17 cellular contexts compared by ENCODE assay signal in the genomic region with DNA sequence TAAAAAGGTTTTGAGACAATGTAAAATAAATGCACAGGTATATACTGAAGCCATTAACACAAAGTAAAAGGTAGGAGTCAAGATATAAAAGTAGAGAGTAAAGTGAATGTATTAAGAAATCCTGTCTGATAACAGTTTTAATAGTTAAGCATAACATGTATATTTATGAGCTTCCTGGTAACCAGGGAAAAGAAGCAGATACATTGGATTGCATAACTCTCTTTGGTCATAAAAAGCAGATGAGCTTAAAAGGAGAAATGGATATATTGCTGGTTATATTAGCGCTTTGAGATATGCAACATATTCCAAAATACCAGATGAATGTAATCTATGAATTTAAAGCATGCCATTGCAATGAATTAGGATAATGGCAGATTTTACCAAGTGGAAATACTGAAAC. TPM values are rescaled to one million over a fixed set of nuclear protein-coding genes. Genes with fewer than 3 reads are reported as not detected.
DNase-seq lines count a peak whose midpoint lies in the region; ATAC-seq and TF ChIP-seq lines count a peak whose summit lies in the region.
"Had no signal": no experiment of that assay in that cellular context is flagged by ENCODE, and none has a peak within 500 bp of the region (broad histone marks: within the 10 kb centered on the region; RNA-seq: fewer than 3 reads in every experiment).

No MANE protein-coding gene starts in this region.

- no peak for TF ChIP-seq POLR2A in IMR-90 (IDR thresholded peaks at IDR 0.05; ENCODE audit: low read depth, low read length)

- no peak overlapping the region for H2BK120ac ChIP-seq in IMR-90 (ENCODE audit: low read depth, low read length)

- no peaks in the 10 kb centered on the region for H3K27me3 Mint-ChIP-seq in activated naive CD8-positive, alpha-beta T cell treated with anti-CD3 and anti-CD28 coated beads for 36 hours

- H3K23ac ChIP-seq in IMR-90 (ENCODE audit: low read depth, low read length) = no peak overlapping the region

- WGBS in IMR-90 (ENCODE audit: extremely low coverage in 2 of 2, insufficient read length in 1 of 2), 2 experiments = no CpG with 5 or more reads among the region's 1 CpG

- no TSS peak for BruUV-seq in IMR-90 (replicated peaks; lab: Mats Ljungman, UMichigan)

- no peaks in the 10 kb centered on the region for H3K79me1 ChIP-seq in IMR-90 (ENCODE audit: low read depth in 1 of 2, low read length in 2 of 2)

- ATAC-seq in IMR-90 (ENCODE audit: low read depth) = no peak
- ATAC-seq in HG03378 (IDR thresholded peaks at IDR 0.05; ENCODE audit: unreplicated experiment) = no peak
- no peak for ATAC-seq in GM19328 (IDR thresholded peaks at IDR 0.05; ENCODE audit: unreplicated experiment)

- no peak overlapping the region for H3K27ac ChIP-seq in IMR-90 (ENCODE audit: insufficient read depth, low read length)
- H3K27ac ChIP-seq: Peyer's patch had no signal

- intact Hi-C loops in IMR-90 (cut with micrococcal nuclease) = loop anchor here (5.0 kb wide), 1 partner anchor 71 kb away; no protein-coding TSS in a partner anchor

- TF ChIP-seq RAD21 in IMR-90 (IDR thresholded peaks at IDR 0.05; ENCODE audit: low read length) = no peak

- no peak overlapping the region for H3K27ac Mint-ChIP-seq in activated naive CD8-positive, alpha-beta T cell treated with anti-CD3 and anti-CD28 coated beads for 36 hours

- H3K4me3 ChIP-seq in BJ (ENCODE audit: low read depth, low read length) (no peak overlapping the region), IMR-90 (ENCODE audit: insufficient read depth, low read depth, low read length) (no peak overlapping the region), fibroblast of mammary gland (ENCODE audit: control insufficient read depth, low read depth, low read length) (no peak overlapping the region)
- H3K4me3 ChIP-seq: HAP-1, Peyer's patch had no signal

- no peak overlapping the region for H4K8ac ChIP-seq in IMR-90 (ENCODE audit: low read depth in 2 of 2, low read length in 2 of 2)

- no peaks in the 10 kb centered on the region for H3K9me3 ChIP-seq in IMR-90 (ENCODE audit: control insufficient read depth, insufficient read depth, low read length)
- H3K9me3 ChIP-seq: BE2C, HAP-1, Peyer's patch had no signal

- no peak overlapping the region for H2BK5ac ChIP-seq in IMR-90 (ENCODE audit: low read depth, low read length, poor library complexity, severe bottlenecking)

- no peak overlapping the region for H2AFZ ChIP-seq in IMR-90 (replicated peaks; ENCODE audit: low read length, poor library complexity)

- dilution Hi-C loops in IMR-90 (cut with HindIII; ENCODE audit: low sequenced_read_pairs, unreplicated experiment) = no loop called here

- no peak overlapping the region for H3K18ac ChIP-seq in IMR-90 (ENCODE audit: low read depth, low read length)

- no peak overlapping the region for H2AK9ac ChIP-seq in IMR-90 (replicated peaks; ENCODE audit: low read depth, low read length, poor library complexity)

- peak; percentile 28 for DNase-seq in BJ (ENCODE audit: low read depth)
- DNase-seq in IMR-90 = no peak
- DNase-seq in NOMO-1 treated with dmso at 0.1 percent for 144 hours (lab: John Stamatoyannopoulos, UW; ENCODE audit: unreplicated experiment) = peak; percentile 11
- DNase-seq in fibroblast of mammary gland (ENCODE audit: low read depth) = peak; percentile 15
- no peak for DNase-seq in activated effector memory CD4-positive, alpha-beta T cell treated with Interleukin-2 at 50 U/mL for 16 hours
- DNase-seq in activated naive CD8-positive, alpha-beta T cell treated with anti-CD3 and anti-CD28 coated beads for 36 hours = no peak
- DNase-seq: BE2C; NCI-H1105; NCI-H1694 treated with DMSO at 0.1 percent for 48 hours; NCI-H345; NCI-H69; NK-92 treated with Interleukin-12 subunit alpha and Interleukin-12 subunit beta, amount 100 ng/mL, for 24 hours; Peyer's patch; Right ventricle myocardium superior had no signal

- H4K91ac ChIP-seq in IMR-90 (ENCODE audit: insufficient read depth, low read depth, low read length) = no peak overlapping the region

- no peak overlapping the region for H3K56ac ChIP-seq in IMR-90 (ENCODE audit: extremely low read depth, insufficient read depth, low read length)

- CTCF ChIA-PET in BJ (lab: Yijun Ruan, JAX) (interaction anchor here (0.6 to 1.9 kb wide), 3 partner anchors 9 to 27 kb away, joined by 3 to 10 read pairs (median 4); no protein-coding TSS in a partner anchor), IMR-90 (lab: Yijun Ruan, JAX) (no interaction called here)

- H3K4ac ChIP-seq in IMR-90 (ENCODE audit: low read depth, low read length) = no peak overlapping the region

- no peaks in the 10 kb centered on the region for H4K20me1 ChIP-seq in IMR-90 (ENCODE audit: insufficient read depth, low read length)

- H3K9me3 Mint-ChIP-seq in activated naive CD8-positive, alpha-beta T cell treated with anti-CD3 and anti-CD28 coated beads for 36 hours = peaks cover 3% of the 10 kb centered on the region

- peaks cover 2% of the 10 kb centered on the region for H3K36me3 Mint-ChIP-seq in activated naive CD8-positive, alpha-beta T cell treated with anti-CD3 and anti-CD28 coated beads for 36 hours

- no peak overlapping the region for H3K4me2 ChIP-seq in IMR-90 (ENCODE audit: low read depth, low read length)

- H3K14ac ChIP-seq in IMR-90 (replicated peaks; ENCODE audit: low read depth, low read length) = no peak overlapping the region

- H2AK5ac ChIP-seq in IMR-90 (ENCODE audit: low read depth, low read length) = no peak overlapping the region

- no peaks in the 10 kb centered on the region for H3K36me3 ChIP-seq in BJ (ENCODE audit: control insufficient read depth, insufficient read depth, low read length)
- H3K36me3 ChIP-seq in IMR-90 (ENCODE audit: control insufficient read depth, insufficient read depth, low read length) = no peaks in the 10 kb centered on the region
- H3K36me3 ChIP-seq: BE2C, HAP-1, Peyer's patch had no signal

- in situ Hi-C loops in IMR-90 (cut with MboI; ENCODE audit: low sequenced_read_pairs) = no loop called here

- POLR2A ChIA-PET in BJ (lab: Charles Lee) (no interaction called here), IMR-90 (lab: Charles Lee; ENCODE audit: unreplicated experiment) (no interaction called here)

- H3K4me3 Mint-ChIP-seq in activated naive CD8-positive, alpha-beta T cell treated with anti-CD3 and anti-CD28 coated beads for 36 hours = no peak overlapping the region

- no peak overlapping the region for H3K9ac ChIP-seq in IMR-90 (ENCODE audit: low read depth, low read length)

- H4K5ac ChIP-seq in IMR-90 (ENCODE audit: low read depth, low read length) = no peak overlapping the region

- H3K4me1 ChIP-seq in IMR-90 (ENCODE audit: control insufficient read depth, insufficient read depth, low read length) = no peaks in the 10 kb centered on the region
- H3K4me1 ChIP-seq: BE2C, HAP-1, Peyer's patch had no signal

- no peak for TF ChIP-seq CTCF in BJ (IDR thresholded peaks at IDR 0.05; ENCODE audit: insufficient read depth, low read depth, low read length)
- TF ChIP-seq CTCF in IMR-90 (conservative IDR thresholded peaks at IDR 0.05; ENCODE audit: low read depth, low read length) = no peak
- TF ChIP-seq CTCF in fibroblast of mammary gland (conservative IDR thresholded peaks at IDR 0.05; ENCODE audit: control insufficient read depth, insufficient read depth, low read depth, low read length) = no peak

- peaks cover 8% of the 10 kb centered on the region for H3K27me3 ChIP-seq in BJ (ENCODE audit: control insufficient read depth, insufficient read depth, low read length)
- peaks cover 42% of the 10 kb centered on the region for H3K27me3 ChIP-seq in IMR-90 (ENCODE audit: control insufficient read depth, insufficient read depth, low read length)
- H3K27me3 ChIP-seq: BE2C, Peyer's patch had no signal

- no peak overlapping the region for H2BK15ac ChIP-seq in IMR-90 (ENCODE audit: low read depth, low read length)

- peaks cover 32% of the 10 kb centered on the region for H3K4me1 Mint-ChIP-seq in activated naive CD8-positive, alpha-beta T cell treated with anti-CD3 and anti-CD28 coated beads for 36 hours

- no peaks in the 10 kb centered on the region for H3K9me1 ChIP-seq in IMR-90 (ENCODE audit: insufficient read depth, low read length)

- H2BK20ac ChIP-seq in IMR-90 (ENCODE audit: low read depth, low read length) = no peak overlapping the region

TF ChIP-seq in IMR-90, 13 proteins besides CTCF, POLR2A, EP300 and RAD21:
- peak; percentile 39; the same call in 1 of the 2 replicates for TF ChIP-seq CEBPB (IDR thresholded peaks at IDR 0.05; ENCODE audit: low read depth, low read length)
- no peak for TF ChIP-seq MAFK (IDR thresholded peaks at IDR 0.05; ENCODE audit: low read depth, low read length)
- TF ChIP-seq CHD1 (IDR thresholded peaks at IDR 0.05; ENCODE audit: low read depth, low read length) = no peak

RNA-seq across cellular contexts. Expression of a gene that starts 6.2 kb away (rescaled TPM):
- not detected in 2 replicates for polyA plus RNA-seq in BJ (2011; rRNA removed)
- not detected in 2 replicates for polyA minus RNA-seq in BJ (2011; rRNA and poly(A)+ RNA removed)
- total RNA-seq in IMR-90 (2012; rRNA removed) = not detected in 2 replicates
- not detected in 2 replicates for polyA plus RNA-seq in IMR-90 (2012; rRNA removed)
- polyA plus RNA-seq in IMR-90 (2012; cell fraction: cytosol; rRNA removed) = not detected in 2 replicates
- polyA plus RNA-seq in IMR-90 (2012; cell fraction: nucleus; rRNA removed; ENCODE audit: low replicate concordance) = not detected in 2 replicates
- 10 to 100 TPM; 57.3 to 59.9 TPM for total RNA-seq in activated naive CD8-positive, alpha-beta T cell treated with anti-CD3 and anti-CD28 coated beads for 36 hours

Comparison
In these comparisons a context has a peak if more than half of its experiments do, and no peak if none do; other contexts are left out.
1. DNase-seq: peak in BJ (single experiment), NOMO-1 treated with dmso at 0.1 percent for 144 hours (single experiment) and fibroblast of mammary gland (single experiment); none in IMR-90 (single experiment), activated effector memory CD4-positive, alpha-beta T cell treated with Interleukin-2 at 50 U/mL for 16 hours (single experiment) and activated naive CD8-positive, alpha-beta T cell treated with anti-CD3 and anti-CD28 coated beads for 36 hours (single experiment).
2. RNA of a gene that starts 6.2 kb away (total RNA-seq): 57.3 to 59.9 TPM in activated naive CD8-positive, alpha-beta T cell treated with anti-CD3 and anti-CD28 coated beads for 36 hours; not detected in IMR-90; every median in the first group is over 10 times any median in the second.